In genomic region chr6:133289733-133290306, GRCh38 we compare ENCODE assay signal across 1 cellular context.
TF ChIP-seq lines count a peak whose summit lies in the region.

No MANE protein-coding gene starts in this region.

TF ChIP-seq in HepG2, 621 proteins besides CTCF, POLR2A, EP300 and RAD21:
- TF ChIP-seq ZNF83 (CRISPR knock-in tag; IDR thresholded peaks at IDR 0.05; ENCODE audit: borderline replicate concordance) (no peak), ZNF672 (CRISPR knock-in tag; IDR thresholded peaks at IDR 0.05) (no peak), ZNF256 (CRISPR knock-in tag; conservative IDR thresholded peaks at IDR 0.05) (no peak)
